9 cellular contexts compared by ENCODE assay signal in the genomic region with DNA sequence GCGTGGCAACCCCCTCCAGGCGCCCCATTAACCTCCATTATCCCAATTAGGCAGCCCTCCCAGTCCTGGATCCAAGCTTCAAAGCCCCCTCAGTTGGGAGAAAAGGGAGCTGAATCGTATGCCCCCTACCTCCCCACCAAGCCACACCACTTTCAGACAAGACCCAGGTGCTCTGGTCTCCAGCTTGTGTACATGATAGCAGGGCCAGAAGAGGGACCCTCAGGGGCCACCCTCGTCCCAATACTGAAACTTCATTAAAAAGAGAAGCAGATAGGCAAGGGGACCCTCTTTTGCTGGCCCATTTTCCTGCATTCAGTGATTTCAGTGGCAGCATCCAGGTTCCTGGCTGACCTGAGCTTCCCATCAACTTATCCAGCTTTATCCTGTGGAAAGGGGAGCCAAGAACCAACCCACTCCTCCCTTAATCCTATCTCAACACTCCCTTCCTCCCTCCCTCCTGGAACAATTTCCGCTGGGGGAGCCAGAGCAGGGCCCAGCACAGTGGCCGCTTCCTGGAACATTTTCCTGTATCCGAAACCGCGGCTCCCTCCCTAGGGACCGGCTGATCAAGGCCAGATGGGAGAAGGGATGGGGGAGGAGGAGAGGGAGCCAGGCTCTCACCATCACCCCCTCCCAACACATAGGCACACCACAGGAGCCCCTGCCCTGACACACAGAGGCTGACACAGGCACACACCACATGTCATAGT. TPM values are rescaled to one million over a fixed set of nuclear protein-coding genes. Genes with fewer than 3 reads are reported as not detected.
DNase-seq lines count a peak whose midpoint lies in the region; ATAC-seq and TF ChIP-seq lines count a peak whose summit lies in the region.
"Had no signal": no experiment of that assay in that cellular context is flagged by ENCODE, and none has a peak within 500 bp of the region (broad histone marks: within the 10 kb centered on the region; RNA-seq: fewer than 3 reads in every experiment).

No MANE protein-coding gene starts in this region.

- H3K36me3 Mint-ChIP-seq in CD14-positive monocyte = peaks cover 0 to 3% of the 10 kb centered on the region in 2 donors
- H3K36me3 Mint-ChIP-seq in dendritic cell treated with granulocyte-macrophage colony-stimulating factor and Interleukin-4, amounts not matched to agents 40 ng/mL and 50 ng/mL, for 4 days (ENCODE audit: low read depth) = no peaks in the 10 kb centered on the region
- H3K36me3 Mint-ChIP-seq in naive thymus-derived CD8-positive, alpha-beta T cell = no peaks in the 10 kb centered on the region

- DNase-seq in CD14-positive monocyte (ENCODE audit: low spot score) (no peak), NCI-H2171 (lab: John Stamatoyannopoulos, UW) (peak; percentile 70), GM19240 (ENCODE audit: insufficient read length, low spot score) (no peak), NCI-H146 (lab: John Stamatoyannopoulos, UW) (no peak)
- DNase-seq in naive thymus-derived CD8-positive, alpha-beta T cell = no peak
- DNase-seq in activated naive CD4-positive, alpha-beta T cell treated with anti-CD3 and anti-CD28 coated beads, Interleukin-2, amount 50 U/mL, for 16 hours = no peak

- ATAC-seq in naive thymus-derived CD8-positive, alpha-beta T cell = no peak
- ATAC-seq in GM19452 (IDR thresholded peaks at IDR 0.05; ENCODE audit: unreplicated experiment) = no peak

- no peak overlapping the region for H3K27ac Mint-ChIP-seq in CD14-positive monocyte
- peak overlapping the region; percentile 68 for H3K27ac Mint-ChIP-seq in dendritic cell treated with granulocyte-macrophage colony-stimulating factor and Interleukin-4, amounts not matched to agents 40 ng/mL and 50 ng/mL, for 4 days
- H3K27ac Mint-ChIP-seq in naive thymus-derived CD8-positive, alpha-beta T cell = peak overlapping the region in 6 of 10 donors; percentile 65 to 97 (median 93)

- POLR2A ChIA-PET in naive thymus-derived CD8-positive, alpha-beta T cell (lab: Charles Lee) = interaction anchor here (0.6 to 4.6 kb wide), 14 partner anchors 12 to 243 kb away, joined by 3 to 80 read pairs (median 5); a partner anchor contains a TSS

- peaks cover 20% of the 10 kb centered on the region for H3K4me1 Mint-ChIP-seq in CD14-positive monocyte
- H3K4me1 Mint-ChIP-seq in dendritic cell treated with granulocyte-macrophage colony-stimulating factor and Interleukin-4, amounts not matched to agents 40 ng/mL and 50 ng/mL, for 4 days (ENCODE audit: low read depth) = peaks cover 34% of the 10 kb centered on the region
- peaks cover 15 to 25% (median 18%) of the 10 kb centered on the region in 4 donors for H3K4me1 Mint-ChIP-seq in naive thymus-derived CD8-positive, alpha-beta T cell

- H3K27me3 Mint-ChIP-seq in CD14-positive monocyte (ENCODE audit: low read depth in 3 of 3) = peaks cover 11 to 22% (median 20%) of the 10 kb centered on the region in 3 donors
- H3K27me3 Mint-ChIP-seq in dendritic cell treated with granulocyte-macrophage colony-stimulating factor and Interleukin-4, amounts not matched to agents 40 ng/mL and 50 ng/mL, for 4 days = peaks cover 30% of the 10 kb centered on the region
- H3K27me3 Mint-ChIP-seq in naive thymus-derived CD8-positive, alpha-beta T cell = peaks cover 0 to 3% (median 0%) of the 10 kb centered on the region in 5 donors

- peak; percentile 37 for TF ChIP-seq CTCF in CD14-positive monocyte (IDR thresholded peaks at IDR 0.05)

- H3K9me3 Mint-ChIP-seq in CD14-positive monocyte = peaks cover 0 to 10% (median 2%) of the 10 kb centered on the region in 7 donors
- no peaks in the 10 kb centered on the region for H3K9me3 Mint-ChIP-seq in dendritic cell treated with granulocyte-macrophage colony-stimulating factor and Interleukin-4, amounts not matched to agents 40 ng/mL and 50 ng/mL, for 4 days
- no peaks in the 10 kb centered on the region for H3K9me3 Mint-ChIP-seq in naive thymus-derived CD8-positive, alpha-beta T cell

- intact Hi-C loops in CD14-positive monocyte (cut with micrococcal nuclease) = loop anchor here in 1 of 2 donors (2.0 kb wide), 1 partner anchor 21 kb away; no protein-coding TSS in a partner anchor
- intact Hi-C loops in dendritic cell treated with granulocyte-macrophage colony-stimulating factor and Interleukin-4, amounts not matched to agents 40 ng/mL and 50 ng/mL, for 4 days (cut with micrococcal nuclease) = loop anchor here (1.0 kb wide), 1 partner anchor 21 kb away; no protein-coding TSS in a partner anchor

- H3K4me3 Mint-ChIP-seq in CD14-positive monocyte = peak overlapping the region; percentile 98 to 100
- H3K4me3 Mint-ChIP-seq in dendritic cell treated with granulocyte-macrophage colony-stimulating factor and Interleukin-4, amounts not matched to agents 40 ng/mL and 50 ng/mL, for 4 days = peak overlapping the region; percentile 86
- H3K4me3 Mint-ChIP-seq in naive thymus-derived CD8-positive, alpha-beta T cell = peak overlapping the region; percentile 42 to 100 (median 98)

RNA-seq across cellular contexts. Expression of a gene that starts 9.5 kb away (rescaled TPM):
- polyA plus RNA-seq in CD14-positive monocyte = not detected
- not detected for total RNA-seq in naive thymus-derived CD8-positive, alpha-beta T cell
- polyA plus RNA-seq in naive thymus-derived CD8-positive, alpha-beta T cell = under 1 TPM in 1 of 3 donors, not detected in 2; 0.05 TPM
- total RNA-seq: renal cortical epithelial cell had no signal

RNA-seq across cellular contexts. Expression of a gene that starts 24.2 kb away (rescaled TPM):
- polyA plus RNA-seq in CD14-positive monocyte = 10 to 100 TPM; 25.6 to 27.2 TPM
- total RNA-seq in naive thymus-derived CD8-positive, alpha-beta T cell = 10 to 100 TPM; 66.8 to 68.2 TPM
- 10 to 100 TPM; 34.1 to 57.2 (median 39.3) TPM for polyA plus RNA-seq in naive thymus-derived CD8-positive, alpha-beta T cell

RNA-seq across cellular contexts. Expression of a gene that starts 34.3 kb away (rescaled TPM):
- 10 to 100 TPM; 15.1 to 22.7 TPM for polyA plus RNA-seq in CD14-positive monocyte
- total RNA-seq in naive thymus-derived CD8-positive, alpha-beta T cell = 100 to 1,000 TPM; 104 TPM
- 10 to 100 TPM in 1 of 3 donors, 1 to 10 TPM in 2; 8.5 to 10.4 (median 9.4) TPM for polyA plus RNA-seq in naive thymus-derived CD8-positive, alpha-beta T cell

RNA-seq across cellular contexts. Expression of a gene that starts 46.1 kb away (rescaled TPM):
- 10 to 100 TPM; 55.7 to 64.3 TPM for polyA plus RNA-seq in CD14-positive monocyte
- total RNA-seq in naive thymus-derived CD8-positive, alpha-beta T cell = 10 to 100 TPM; 48.3 to 53.5 TPM
- polyA plus RNA-seq in naive thymus-derived CD8-positive, alpha-beta T cell = 10 to 100 TPM; 64.4 to 81.2 (median 68.6) TPM

RNA-seq across cellular contexts. Expression of a gene that starts 50.3 kb away (rescaled TPM):
- 1,000 to 10,000 TPM; 1,474 to 1,751 TPM for polyA plus RNA-seq in CD14-positive monocyte
- 100 to 1,000 TPM; 663 to 692 TPM for total RNA-seq in naive thymus-derived CD8-positive, alpha-beta T cell
- polyA plus RNA-seq in naive thymus-derived CD8-positive, alpha-beta T cell = 1,000 to 10,000 TPM; 1,657 to 1,928 (median 1,896) TPM

Comparison
In these comparisons a context has a peak if more than half of its experiments do, and no peak if none do; other contexts are left out.
1. H3K27ac Mint-ChIP-seq: peak in dendritic cell treated with granulocyte-macrophage colony-stimulating factor and Interleukin-4, amounts not matched to agents 40 ng/mL and 50 ng/mL, for 4 days (single experiment) and naive thymus-derived CD8-positive, alpha-beta T cell (6 of 10); none in CD14-positive monocyte (0 of 7).
2. Peak in every context shown above with its lines, with median percentiles within 50 percentile points of each other: H3K4me3 Mint-ChIP-seq.